ENCODE assay signal across 8 cellular contexts in the genomic region with DNA sequence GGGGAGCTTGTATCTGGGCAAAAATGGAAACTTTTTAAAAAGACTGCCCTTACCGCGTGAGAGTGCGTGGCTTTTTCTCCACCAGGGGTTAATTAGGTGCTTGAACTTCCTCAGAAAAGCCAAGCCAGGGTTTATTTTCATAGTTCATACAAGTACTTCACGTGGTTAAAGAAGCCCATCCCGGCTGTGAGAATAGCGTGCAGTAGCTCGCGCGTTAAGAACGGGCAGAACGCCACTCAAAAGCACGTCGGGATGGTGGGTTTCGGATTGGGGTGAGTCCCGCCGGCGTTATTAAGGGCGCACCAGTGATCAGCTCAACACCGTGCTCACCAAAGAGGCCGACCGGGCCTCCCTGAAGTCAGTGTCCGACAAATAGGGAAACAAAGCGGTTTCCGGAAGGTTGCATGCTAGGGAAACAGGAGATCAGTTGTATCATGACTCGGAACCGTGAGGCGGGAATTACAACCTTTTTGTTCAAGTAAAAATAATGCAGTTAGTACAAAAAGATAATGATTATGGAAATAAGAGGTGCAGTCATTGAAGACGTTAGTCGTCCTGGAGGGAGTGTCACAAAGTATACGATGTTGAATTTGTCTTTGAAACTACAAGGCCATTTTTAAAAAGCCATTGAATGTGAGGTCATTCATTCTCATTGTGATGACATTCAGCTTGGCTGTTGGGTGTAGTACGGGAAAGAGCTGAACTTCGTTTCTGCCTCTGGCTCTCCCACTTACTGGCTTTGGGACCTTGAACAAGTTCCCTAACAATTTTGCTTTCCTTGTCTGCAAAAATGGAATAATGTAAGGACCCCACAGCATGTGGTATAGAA. TPM values are rescaled to one million over a fixed set of nuclear protein-coding genes. Genes with fewer than 3 reads are reported as not detected.
A peak's percentile ranks its signal among the peaks of the same experiment; 100 is the strongest.
DNase-seq lines count a peak whose midpoint lies in the region; ATAC-seq and TF ChIP-seq lines count a peak whose summit lies in the region.

No MANE protein-coding gene starts in this region.

- TF ChIP-seq CTCF in BJ (IDR thresholded peaks at IDR 0.05; ENCODE audit: insufficient read depth, low read depth, low read length) (no peak), heart right ventricle (IDR thresholded peaks at IDR 0.05) (no peak)

- H3K36me3 ChIP-seq in BJ (ENCODE audit: control insufficient read depth, insufficient read depth, low read length) = no peaks in the 10 kb centered on the region
- H3K36me3 ChIP-seq in heart right ventricle = peaks cover 0 to 13% (median 0%) of the 10 kb centered on the region in 9 donors
- no peaks in the 10 kb centered on the region for H3K36me3 ChIP-seq in rectal smooth muscle tissue (ENCODE audit: control insufficient read depth, insufficient read depth, low read length)

- H3K27ac ChIP-seq in heart right ventricle (peak overlapping the region; percentile 76 to 98 (median 94)), rectal smooth muscle tissue (ENCODE audit: low read depth, low read length) (peak overlapping the region; percentile 76)

- peak overlapping the region; percentile 93 to 94 for H3K27ac Mint-ChIP-seq in activated naive CD4-positive, alpha-beta T cell treated with anti-CD3 and anti-CD28 coated beads, Interleukin-2, amount 50 U/mL, for 72 hours

- H3K9me3 Mint-ChIP-seq in activated naive CD4-positive, alpha-beta T cell treated with anti-CD3 and anti-CD28 coated beads, Interleukin-2, amount 50 U/mL, for 72 hours = peaks cover 4 to 5% of the 10 kb centered on the region in 2 donors

- H3K9me3 ChIP-seq in heart right ventricle = peaks cover 0 to 10% (median 0%) of the 10 kb centered on the region in 11 donors

- H3K4me3 ChIP-seq in BJ (ENCODE audit: low read depth, low read length) (peak overlapping the region; percentile 54), heart right ventricle (peak overlapping the region; percentile 48 to 90 (median 66)), rectal smooth muscle tissue (ENCODE audit: low read length) (peak overlapping the region; percentile 82)

- intact Hi-C loops in heart right ventricle (cut with DNase I) = loop anchor here in 2 of 10 donors (5.0 kb wide), 2 partner anchors 37 to 42 kb away; a partner anchor contains a TSS

- H3K4me1 ChIP-seq in heart right ventricle (peaks cover 0 to 19% (median 10%) of the 10 kb centered on the region in 9 donors), rectal smooth muscle tissue (ENCODE audit: control insufficient read depth, insufficient read depth, low read length) (peaks cover 4% of the 10 kb centered on the region)

- H3K27me3 ChIP-seq in BJ (ENCODE audit: control insufficient read depth, insufficient read depth, low read length) (no peaks in the 10 kb centered on the region), heart right ventricle (no peaks in the 10 kb centered on the region), rectal smooth muscle tissue (ENCODE audit: control insufficient read depth, insufficient read depth, low read length) (no peaks in the 10 kb centered on the region)

- CTCF ChIA-PET in BJ (lab: Yijun Ruan, JAX) = interaction anchor here (0.7 to 1.0 kb wide), 2 partner anchors 11 to 23 kb away, joined by 3 read pairs; no protein-coding TSS in a partner anchor

- 1% methylated on average over 32 of the region's 32 CpGs for WGBS in heart right ventricle, 2 donors

- DNase-seq in BJ (ENCODE audit: low read depth) (no peak), NCI-H774 (lab: John Stamatoyannopoulos, UW) (peak; percentile 54), heart right ventricle (peak; percentile 31 to 47), middle frontal gyrus (ENCODE audit: extremely low spot score, low spot score) (no peak)
- DNase-seq in activated naive CD4-positive, alpha-beta T cell treated with anti-CD3 and anti-CD28 coated beads, Interleukin-2, amount 50 U/mL, for 72 hours (ENCODE audit: low spot score in 2 of 2) = no peak

- peak overlapping the region; percentile 46 for H3K9ac ChIP-seq in rectal smooth muscle tissue (ENCODE audit: low read length)

- peaks cover 0 to 17% of the 10 kb centered on the region in 2 donors for H3K36me3 Mint-ChIP-seq in activated naive CD4-positive, alpha-beta T cell treated with anti-CD3 and anti-CD28 coated beads, Interleukin-2, amount 50 U/mL, for 72 hours

- peak; percentile 34 for ATAC-seq in GM18907 (IDR thresholded peaks at IDR 0.05; ENCODE audit: unreplicated experiment)
- ATAC-seq in HG03108 (IDR thresholded peaks at IDR 0.05; ENCODE audit: unreplicated experiment) = peak; percentile 2
- peak; percentile 25 to 32 for ATAC-seq in activated naive CD4-positive, alpha-beta T cell treated with anti-CD3 and anti-CD28 coated beads, Interleukin-2, amount 50 U/mL, for 72 hours
- peak; percentile 4 to 39 (median 25) for ATAC-seq in heart right ventricle

- POLR2A ChIA-PET in BJ (lab: Charles Lee) = no interaction called here

RNA-seq across cellular contexts. Expression of a gene that starts 0.9 kb away (rescaled TPM):
- polyA plus RNA-seq in BJ (2011; rRNA removed) (2.8 and 9.7 TPM in 2 replicates), heart right ventricle (1 to 10 TPM; 6.8 to 8.5 TPM)
- 0.57 and 0.93 TPM in 2 replicates for polyA minus RNA-seq in BJ (2011; rRNA and poly(A)+ RNA removed)
- 1 to 10 TPM; 4.6 to 9.4 TPM for total RNA-seq in activated naive CD4-positive, alpha-beta T cell treated with anti-CD3 and anti-CD28 coated beads, Interleukin-2, amount 50 U/mL, for 72 hours
- total RNA-seq in heart right ventricle = 10 to 100 TPM; 11.0 to 26.2 (median 16.8) TPM

RNA-seq across cellular contexts. Expression of a gene that starts 41.6 kb away (rescaled TPM):
- polyA plus RNA-seq in BJ (2011; rRNA removed) (8.4 and 13.6 TPM in 2 replicates), heart right ventricle (1 to 10 TPM; 3.3 to 9.6 TPM)
- 11.5 and 17.3 TPM in 2 replicates for polyA minus RNA-seq in BJ (2011; rRNA and poly(A)+ RNA removed)
- total RNA-seq in activated naive CD4-positive, alpha-beta T cell treated with anti-CD3 and anti-CD28 coated beads, Interleukin-2, amount 50 U/mL, for 72 hours = 10 to 100 TPM; 12.4 to 15.5 TPM
- total RNA-seq in heart right ventricle = 10 to 100 TPM in 8 of 10 donors, 1 to 10 TPM in 2; 9.8 to 17.9 (median 13.0) TPM

Comparison
In these comparisons a context has a peak if more than half of its experiments do, and no peak if none do; other contexts are left out.
1. DNase-seq: peak in NCI-H774 (single experiment) and heart right ventricle (2 of 2); none in BJ (single experiment), activated naive CD4-positive, alpha-beta T cell treated with anti-CD3 and anti-CD28 coated beads, Interleukin-2, amount 50 U/mL, for 72 hours (0 of 2) and middle frontal gyrus (single experiment).
2. Peak in every context shown above with its lines, with median percentiles within 50 percentile points of each other: H3K4me3 ChIP-seq and ATAC-seq.